23 cellular contexts compared by ENCODE assay signal in genomic region chrX:65758505-65758904, GRCh38.
DNase-seq lines count a peak whose midpoint lies in the region; ATAC-seq, FAIRE-seq and TF ChIP-seq lines count a peak whose summit lies in the region.
"Had no signal": no experiment of that assay in that cellular context is flagged by ENCODE, and none has a peak within 500 bp of the region (broad histone marks: within the 10 kb centered on the region; RNA-seq: fewer than 3 reads in every experiment).

No MANE protein-coding gene starts in this region.

- DNase-seq in natural killer cell treated with Interleukin-12 subunit alpha and Interleukin-12 subunit beta and Interleukin-15 and Interleukin-18, amount 100 ng/mL, for 72 hours (ENCODE audit: low spot score): no peak
- no peak for DNase-seq in natural killer cell
- no peak for DNase-seq in RWPE2 (ENCODE audit: low spot score)
- no peak for DNase-seq in endothelial cell of umbilical vein (ENCODE audit: low read depth, low spot score)
- DNase-seq in T-helper 17 cell: no peak
- DNase-seq in globus pallidus (ENCODE audit: low spot score): no peak
- DNase-seq in vagina (ENCODE audit: extremely low spot score in 2 of 2): no peak
- DNase-seq: ACHN; CD4-positive, alpha-beta T cell; COR-L47; DMS79; IMR-90; NCI-H1105; NCI-H2029 treated with DMSO at 0.1 percent for 48 hours; NCI-H446; NCI-H526; Peyer's patch; SJCRH30 had no signal

- H3K27ac ChIP-seq in RWPE2 (ENCODE audit: poor library complexity, severe bottlenecking) (peak overlapping the region; percentile 49), endothelial cell of umbilical vein (ENCODE audit: insufficient read depth, low read depth, low read length) (no peak overlapping the region), vagina (no peak overlapping the region)
- H3K27ac ChIP-seq: BLaER1, KMS-11, Peyer's patch, SJCRH30 had no signal

- dilution Hi-C loops in endothelial cell of umbilical vein (cut with MboI; ENCODE audit: extremely low pct_ligation_motif_present, low sequenced_read_pairs): no loop called here

- H3K4me3 ChIP-seq in RWPE2 (ENCODE audit: severe bottlenecking) (no peak overlapping the region), endothelial cell of umbilical vein (replicated peaks in 1 of 3; ENCODE audit: insufficient read depth in 1 of 3, low read depth in 1 of 3, low read length in 3 of 3) (no peak overlapping the region), vagina (no peak overlapping the region)
- H3K4me3 ChIP-seq: BLaER1, Peyer's patch, SJCRH30 had no signal

- H3K4me3 Mint-ChIP-seq in natural killer cell treated with Interleukin-12 subunit alpha and Interleukin-12 subunit beta and Interleukin-15 and Interleukin-18, amount 100 ng/mL, for 72 hours: peak overlapping the region; percentile 15
- no peak overlapping the region for H3K4me3 Mint-ChIP-seq in natural killer cell
- no peak overlapping the region for H3K4me3 Mint-ChIP-seq in T-helper 17 cell
- H3K4me3 Mint-ChIP-seq: CD4-positive, alpha-beta T cell had no signal

- H3K9me3 Mint-ChIP-seq in natural killer cell treated with Interleukin-12 subunit alpha and Interleukin-12 subunit beta and Interleukin-15 and Interleukin-18, amount 100 ng/mL, for 72 hours: peaks cover 7% of the 10 kb centered on the region
- H3K9me3 Mint-ChIP-seq in natural killer cell: no peaks in the 10 kb centered on the region

- TF ChIP-seq CTCF in natural killer cell (IDR thresholded peaks at IDR 0.05): no peak
- no peak for TF ChIP-seq CTCF in RWPE2 (IDR thresholded peaks at IDR 0.05; ENCODE audit: poor library complexity, severe bottlenecking)
- no peak for TF ChIP-seq CTCF in endothelial cell of umbilical vein (IDR thresholded peaks at IDR 0.05; ENCODE audit: extremely low read depth in 1 of 2, insufficient read depth in 1 of 2, low read depth in 1 of 2, low read length in 2 of 2)
- no peak for TF ChIP-seq CTCF in vagina (IDR thresholded peaks at IDR 0.05)

- H3K4me1 ChIP-seq in RWPE2 (ENCODE audit: insufficient read depth, poor library complexity, severe bottlenecking): peaks cover 24% of the 10 kb centered on the region
- no peaks in the 10 kb centered on the region for H3K4me1 ChIP-seq in endothelial cell of umbilical vein (ENCODE audit: control insufficient read depth, extremely low read depth, insufficient read depth, low read length)
- no peaks in the 10 kb centered on the region for H3K4me1 ChIP-seq in vagina
- H3K4me1 ChIP-seq: BLaER1, Peyer's patch, SJCRH30 had no signal

- ATAC-seq in natural killer cell treated with Interleukin-12 subunit alpha and Interleukin-12 subunit beta and Interleukin-15 and Interleukin-18, amount 100 ng/mL, for 72 hours: peak; percentile 65 to 67
- ATAC-seq in natural killer cell: no peak
- ATAC-seq in RWPE2 (ENCODE audit: low read depth): no peak
- ATAC-seq in T-helper 17 cell: no peak
- ATAC-seq: HCT116 had no signal

- H4K20me1 ChIP-seq in endothelial cell of umbilical vein (replicated peaks; ENCODE audit: control insufficient read depth, extremely low read depth, insufficient read depth, low read length): no peaks in the 10 kb centered on the region
- H4K20me1 ChIP-seq: BLaER1 had no signal

- H3K36me3 ChIP-seq in RWPE2 (ENCODE audit: low read depth) (no peaks in the 10 kb centered on the region), endothelial cell of umbilical vein (ENCODE audit: control insufficient read depth in 2 of 2, extremely low read depth in 1 of 2, insufficient read depth in 2 of 2, low read length in 2 of 2) (no peaks in the 10 kb centered on the region), vagina (no peaks in the 10 kb centered on the region)
- H3K36me3 ChIP-seq: BLaER1, Peyer's patch, SJCRH30 had no signal

- peaks cover 51 to 57% of the 10 kb centered on the region in 2 donors for H3K4me1 Mint-ChIP-seq in natural killer cell treated with Interleukin-12 subunit alpha and Interleukin-12 subunit beta and Interleukin-15 and Interleukin-18, amount 100 ng/mL, for 72 hours (ENCODE audit: low read depth in 2 of 2)
- peaks cover 24 to 48% of the 10 kb centered on the region in 2 donors for H3K4me1 Mint-ChIP-seq in natural killer cell
- peaks cover 15% of the 10 kb centered on the region for H3K4me1 Mint-ChIP-seq in T-helper 17 cell

- no peak overlapping the region for H3K9ac ChIP-seq in endothelial cell of umbilical vein (replicated peaks; ENCODE audit: extremely low read depth, insufficient read depth, low read length)
- H3K9ac ChIP-seq: BLaER1, KMS-11 had no signal

- BruUV-seq in endothelial cell of umbilical vein (replicated peaks; lab: Mats Ljungman, UMichigan): no TSS peak

- CTCF ChIA-PET in endothelial cell of umbilical vein (lab: Charles Lee): no interaction called here

- no peak overlapping the region for H3K4me2 ChIP-seq in endothelial cell of umbilical vein (ENCODE audit: insufficient read depth, low read length)
- H3K4me2 ChIP-seq: BLaER1, KMS-11 had no signal

- H2AFZ ChIP-seq in endothelial cell of umbilical vein (ENCODE audit: low read depth, low read length): no peak overlapping the region

- peak overlapping the region; percentile 55 to 61 for H3K27ac Mint-ChIP-seq in natural killer cell treated with Interleukin-12 subunit alpha and Interleukin-12 subunit beta and Interleukin-15 and Interleukin-18, amount 100 ng/mL, for 72 hours
- H3K27ac Mint-ChIP-seq in natural killer cell: no peak overlapping the region
- H3K27ac Mint-ChIP-seq in T-helper 17 cell: no peak overlapping the region
- H3K27ac Mint-ChIP-seq: CD4-positive, alpha-beta T cell had no signal

- FAIRE-seq in endothelial cell of umbilical vein (lab: Jason Lieb, UNC): peak; percentile 78
- FAIRE-seq: H1, HTR-8/SVneo had no signal

- H3K9me1 ChIP-seq in endothelial cell of umbilical vein (replicated peaks; ENCODE audit: control insufficient read depth, extremely low read depth, insufficient read depth, low read length): no peaks in the 10 kb centered on the region

- TF ChIP-seq POLR2A in endothelial cell of umbilical vein (IDR thresholded peaks at IDR 0.05; ENCODE audit: low read depth, low read length) (no peak), vagina (IDR thresholded peaks at IDR 0.05) (no peak)

- POLR2A ChIA-PET in endothelial cell of umbilical vein (lab: Charles Lee): no interaction called here

- H3K27me3 Mint-ChIP-seq in natural killer cell treated with Interleukin-12 subunit alpha and Interleukin-12 subunit beta and Interleukin-15 and Interleukin-18, amount 100 ng/mL, for 72 hours: no peaks in the 10 kb centered on the region
- H3K27me3 Mint-ChIP-seq in natural killer cell (ENCODE audit: low read depth in 2 of 2) (no peaks in the 10 kb centered on the region), T-helper 17 cell (no peaks in the 10 kb centered on the region)
- H3K27me3 Mint-ChIP-seq: CD4-positive, alpha-beta T cell had no signal

- no peaks in the 10 kb centered on the region for H3K9me3 ChIP-seq in RWPE2 (ENCODE audit: severe bottlenecking)
- H3K9me3 ChIP-seq in endothelial cell of umbilical vein (replicated peaks; ENCODE audit: control insufficient read depth, insufficient read depth, low read length): no peaks in the 10 kb centered on the region
- no peaks in the 10 kb centered on the region for H3K9me3 ChIP-seq in T-helper 17 cell (ENCODE audit: control insufficient read depth, low read length, poor library complexity, severe bottlenecking)
- no peaks in the 10 kb centered on the region for H3K9me3 ChIP-seq in vagina
- H3K9me3 ChIP-seq: Peyer's patch, SJCRH30 had no signal

- no peaks in the 10 kb centered on the region for H3K79me2 ChIP-seq in endothelial cell of umbilical vein (ENCODE audit: control insufficient read depth, insufficient read depth, low read length)

- H3K36me3 Mint-ChIP-seq in natural killer cell treated with Interleukin-12 subunit alpha and Interleukin-12 subunit beta and Interleukin-15 and Interleukin-18, amount 100 ng/mL, for 72 hours: peaks cover 24% of the 10 kb centered on the region
- H3K36me3 Mint-ChIP-seq in natural killer cell (no peaks in the 10 kb centered on the region), T-helper 17 cell (ENCODE audit: low read depth) (no peaks in the 10 kb centered on the region)

- no peaks in the 10 kb centered on the region for H3K27me3 ChIP-seq in RWPE2 (ENCODE audit: insufficient read depth, poor library complexity, severe bottlenecking)
- no peaks in the 10 kb centered on the region for H3K27me3 ChIP-seq in endothelial cell of umbilical vein (ENCODE audit: control insufficient read depth in 2 of 2, insufficient read depth in 2 of 2, low read length in 2 of 2)
- H3K27me3 ChIP-seq in vagina: no peaks in the 10 kb centered on the region
- H3K27me3 ChIP-seq: Peyer's patch, SJCRH30 had no signal

- intact Hi-C loops in natural killer cell (cut with micrococcal nuclease): no loop called here
- intact Hi-C loops in endothelial cell of umbilical vein (cut with micrococcal nuclease): no loop called here
- intact Hi-C loops in vagina (cut with DNase I): no loop called here

TF ChIP-seq in endothelial cell of umbilical vein, 7 proteins besides CTCF, POLR2A, EP300 and RAD21:
- TF ChIP-seq MYC (IDR thresholded peaks at IDR 0.05; ENCODE audit: low read depth, low read length) (no peak), EZH2 (IDR thresholded peaks at IDR 0.05; ENCODE audit: borderline replicate concordance, low read depth, low read length, severe bottlenecking) (no peak), GATA2 (IDR thresholded peaks at IDR 0.05; ENCODE audit: insufficient read depth, insufficient read length, low read depth, low read length) (no peak), POLR2AphosphoS5 (IDR thresholded peaks at IDR 0.05; ENCODE audit: insufficient read depth, low read depth, low read length) (no peak), JUN (IDR thresholded peaks at IDR 0.05; ENCODE audit: borderline replicate concordance, insufficient read depth, insufficient read length, low read depth) (no peak), MAX (IDR thresholded peaks at IDR 0.05; ENCODE audit: insufficient read depth, insufficient read length) (no peak), FOS (IDR thresholded peaks at IDR 0.05; ENCODE audit: borderline replicate concordance, insufficient read depth, low read length) (no peak)

Comparison
In these comparisons a context has a peak if more than half of its experiments do, and no peak if none do; other contexts are left out.
1. ATAC-seq: peak in natural killer cell treated with Interleukin-12 subunit alpha and Interleukin-12 subunit beta and Interleukin-15 and Interleukin-18, amount 100 ng/mL, for 72 hours (2 of 2); none in natural killer cell (0 of 3), RWPE2 (single experiment) and T-helper 17 cell (single experiment).
2. H3K27ac Mint-ChIP-seq: peak in natural killer cell treated with Interleukin-12 subunit alpha and Interleukin-12 subunit beta and Interleukin-15 and Interleukin-18, amount 100 ng/mL, for 72 hours (2 of 2); none in natural killer cell (0 of 2) and T-helper 17 cell (single experiment).